In genomic region chr2:158624071-158624470, GRCh38 we compare ENCODE assay signal across 6 cellular contexts.
"Had no signal": no experiment of that assay in that cellular context is flagged by ENCODE, and none has a peak within 500 bp of the region (broad histone marks: within the 10 kb centered on the region; RNA-seq: fewer than 3 reads in every experiment).

No MANE protein-coding gene starts in this region.

- H2AFZ ChIP-seq: GM23338 had no signal

- H3K4me3 Mint-ChIP-seq: GM23338, H9 had no signal

- ATAC-seq: GM23338, K562 had no signal

- DNase-seq: H9, HCEC 1CT, IMR-90, KG1 had no signal

- H3K4me2 ChIP-seq: GM23338 had no signal

- H3K4me3 ChIP-seq: GM23338, K562 had no signal
